In genomic region chr15:42151012-42151615, GRCh38 we compare ENCODE assay signal across 18 cellular contexts. TPM values are rescaled to one million over a fixed set of nuclear protein-coding genes. Genes with fewer than 3 reads are reported as not detected.
DNase-seq lines count a peak whose midpoint lies in the region; FAIRE-seq and TF ChIP-seq lines count a peak whose summit lies in the region.
"Had no signal": no experiment of that assay in that cellular context is flagged by ENCODE, and none has a peak within 500 bp of the region (broad histone marks: within the 10 kb centered on the region; RNA-seq: fewer than 3 reads in every experiment).

No MANE protein-coding gene starts in this region.

- no peak overlapping the region for H3K27ac ChIP-seq in keratinocyte (ENCODE audit: control insufficient read depth, insufficient read depth, low read length)
- H3K27ac ChIP-seq: 22Rv1, KMS-11 had no signal

- H3K4me3 ChIP-seq in Loucy (ENCODE audit: low read length, poor library complexity, severe bottlenecking) (no peak overlapping the region), keratinocyte (ENCODE audit: control insufficient read depth in 2 of 3, extremely low read depth in 1 of 3, insufficient read depth in 2 of 3, low read depth in 1 of 3, low read length in 3 of 3) (no peak overlapping the region)

- H3K9me3 ChIP-seq in Loucy (ENCODE audit: insufficient read depth, low read depth, low read length) (no peaks in the 10 kb centered on the region), keratinocyte (ENCODE audit: control insufficient read depth, low read depth, low read length) (no peaks in the 10 kb centered on the region)

- H3K9me1 ChIP-seq in keratinocyte (ENCODE audit: control insufficient read depth, extremely low read depth, insufficient read depth, low read length), result no peaks in the 10 kb centered on the region

- TF ChIP-seq CTCF in Loucy (conservative IDR thresholded peaks at IDR 0.05; ENCODE audit: low read length) (no peak), keratinocyte (optimal IDR thresholded peaks at IDR 0.05 in 1 of 3, IDR thresholded peaks at IDR 0.05 in 1 of 3, conservative IDR thresholded peaks at IDR 0.05 in 1 of 3; ENCODE audit: extremely low read depth in 1 of 3, insufficient read depth in 2 of 3, low read length in 3 of 3) (no peak)

- H2AFZ ChIP-seq in Loucy (ENCODE audit: low read length) (peak overlapping the region; percentile 51; the same call in 1 of the 2 replicates), keratinocyte (ENCODE audit: control insufficient read depth, low read length) (no peak overlapping the region)

- DNase-seq in DMS79 treated with DMSO at 0.1 percent for 48 hours (lab: John Stamatoyannopoulos, UW) (peak; percentile 38), DMS79 (lab: John Stamatoyannopoulos, UW) (no peak), keratinocyte (ENCODE audit: low read depth, low spot score) (no peak), posterior vena cava (ENCODE audit: low spot score) (peak; percentile 56), NCI-H2081 (lab: John Stamatoyannopoulos, UW) (no peak), NCI-H146 treated with DMSO at 0.1 percent for 48 hours (lab: John Stamatoyannopoulos, UW; ENCODE audit: unreplicated experiment) (no peak), dermis blood vessel endothelial cell (no peak)
- DNase-seq: CD8-positive, alpha-beta T cell; MM.1S; NCI-H2029; NCI-H510A had no signal

- FAIRE-seq in keratinocyte (lab: Jason Lieb, UNC), result no peak
- FAIRE-seq: D721Med, H54, HepG2 had no signal

- H3K79me2 ChIP-seq in Loucy (ENCODE audit: insufficient read depth, low read length), result no peaks in the 10 kb centered on the region
- no peaks in the 10 kb centered on the region for H3K79me2 ChIP-seq in keratinocyte (ENCODE audit: control insufficient read depth, insufficient read depth, low read length)

- H3K4me1 ChIP-seq in Loucy (ENCODE audit: insufficient read depth, low read length, poor library complexity, severe bottlenecking), result peaks cover 4% of the 10 kb centered on the region
- H3K4me1 ChIP-seq in keratinocyte (ENCODE audit: control insufficient read depth, extremely low read depth, insufficient read depth, low read length), result peaks cover 47% of the 10 kb centered on the region

- no peaks in the 10 kb centered on the region for H3F3A ChIP-seq in Loucy (ENCODE audit: low read depth)

- dilution Hi-C loops in keratinocyte (cut with MboI; ENCODE audit: extremely low pct_ligation_motif_present, low sequenced_read_pairs), result no loop called here

- H3K36me3 ChIP-seq in Loucy (ENCODE audit: insufficient read depth, low read length), result no peaks in the 10 kb centered on the region
- no peaks in the 10 kb centered on the region for H3K36me3 ChIP-seq in keratinocyte (ENCODE audit: control insufficient read depth in 2 of 2, extremely low read depth in 1 of 2, insufficient read depth in 2 of 2, low read length in 2 of 2)

- H3K27me3 ChIP-seq in Loucy (ENCODE audit: insufficient read depth, low read length, poor library complexity, severe bottlenecking), result no peaks in the 10 kb centered on the region
- H3K27me3 ChIP-seq in keratinocyte (ENCODE audit: control insufficient read depth, extremely low read depth, insufficient read depth, low read length), result no peaks in the 10 kb centered on the region

- H3K4me2 ChIP-seq in Loucy (ENCODE audit: low read depth, low read length, poor library complexity, severe bottlenecking) (no peak overlapping the region), keratinocyte (ENCODE audit: control insufficient read depth, extremely low read depth, insufficient read depth, low read depth, low read length) (peak overlapping the region; percentile 19)
- H3K4me2 ChIP-seq: KMS-11 had no signal

- intact Hi-C loops in posterior vena cava (cut with DNase I), result no loop called here

- no peak overlapping the region for H3K9ac ChIP-seq in Loucy (ENCODE audit: low read depth, low read length, poor library complexity, severe bottlenecking)
- H3K9ac ChIP-seq in keratinocyte (ENCODE audit: control insufficient read depth, extremely low read depth, insufficient read depth, low read length), result no peak overlapping the region
- H3K9ac ChIP-seq: KMS-11 had no signal

- no peaks in the 10 kb centered on the region for H3K9me2 ChIP-seq in Loucy (replicated peaks; ENCODE audit: low read depth, low read length)

- H4K20me1 ChIP-seq in Loucy (ENCODE audit: insufficient read depth, low read length, poor library complexity, severe bottlenecking), result no peaks in the 10 kb centered on the region
- no peaks in the 10 kb centered on the region for H4K20me1 ChIP-seq in keratinocyte (ENCODE audit: control insufficient read depth, extremely low read depth, insufficient read depth, low read length)

RNA-seq across cellular contexts. Expression of gene PLA2G4F, which starts 5.3 kb away (rescaled TPM):
- 1.1 to 15.5 TPM (median 4.4 TPM) in 3 replicates for polyA plus RNA-seq in keratinocyte
- 24.5 TPM for polyA plus RNA-seq in keratinocyte (2011; ENCODE audit: low read depth)
- polyA plus RNA-seq in keratinocyte (2011; cell fraction: cytosol; rRNA removed), result 1.2 and 1.3 TPM in 2 replicates
- polyA plus RNA-seq in keratinocyte (2011; cell fraction: nucleus; rRNA removed), result 9.9 and 12.0 TPM in 2 replicates
- 1.8 and 38.4 TPM in 2 replicates for polyA plus RNA-seq in keratinocyte (2012; ENCODE audit: low replicate concordance)
- polyA minus RNA-seq in keratinocyte, result 4.6 to 12.8 TPM (median 4.9 TPM) in 3 replicates
- polyA minus RNA-seq in keratinocyte (2011; cell fraction: cytosol; rRNA and poly(A)+ RNA removed), result 9.0 TPM
- 7.7 and 8.2 TPM in 2 replicates for polyA minus RNA-seq in keratinocyte (2011; cell fraction: nucleus; rRNA and poly(A)+ RNA removed)
- not detected for total RNA-seq in posterior vena cava
- total RNA-seq in dermis blood vessel endothelial cell, result not detected in 2 replicates
- total RNA-seq: CD8-positive, alpha-beta T cell; HepG2 had no signal
- polyA plus RNA-seq: BJ had no signal

RNA-seq across cellular contexts. Expression of gene PLA2G4D, which starts 56.8 kb away (rescaled TPM):
- 0.45 to 1.5 TPM (median 0.69 TPM) in 3 replicates for polyA plus RNA-seq in keratinocyte
- polyA plus RNA-seq in keratinocyte (2011; ENCODE audit: low read depth), result 11.3 TPM
- polyA plus RNA-seq in keratinocyte (2011; cell fraction: cytosol; rRNA removed), result 0.23 and 0.32 TPM in 2 replicates
- 2.0 and 2.3 TPM in 2 replicates for polyA plus RNA-seq in keratinocyte (2011; cell fraction: nucleus; rRNA removed)
- polyA plus RNA-seq in keratinocyte (2012; ENCODE audit: low replicate concordance), result 0.37 and 24.3 TPM in 2 replicates
- polyA minus RNA-seq in keratinocyte, result 0.42 to 1.5 TPM (median 0.49 TPM) in 3 replicates
- polyA minus RNA-seq in keratinocyte (2011; cell fraction: cytosol; rRNA and poly(A)+ RNA removed), result 0.58 TPM
- 1.7 and 1.8 TPM in 2 replicates for polyA minus RNA-seq in keratinocyte (2011; cell fraction: nucleus; rRNA and poly(A)+ RNA removed)
- not detected for total RNA-seq in posterior vena cava
- total RNA-seq in dermis blood vessel endothelial cell, result 0.17 TPM in 1 of 2 replicates, not detected in the other
- total RNA-seq: CD8-positive, alpha-beta T cell had no signal
- polyA plus RNA-seq: BJ had no signal

RNA-seq across cellular contexts. Expression of gene VPS39, which starts 57.0 kb away (rescaled TPM):
- polyA plus RNA-seq in keratinocyte, result 29.7 to 32.0 TPM (median 29.9 TPM) in 3 replicates
- polyA plus RNA-seq in keratinocyte (2011; ENCODE audit: low read depth), result 25.6 TPM
- 25.5 and 29.6 TPM in 2 replicates for polyA plus RNA-seq in keratinocyte (2011; cell fraction: cytosol; rRNA removed)
- polyA plus RNA-seq in keratinocyte (2011; cell fraction: nucleus; rRNA removed), result 79.1 and 87.4 TPM in 2 replicates
- 23.8 and 31.5 TPM in 2 replicates for polyA plus RNA-seq in keratinocyte (2012; ENCODE audit: low replicate concordance)
- 36.0 to 53.6 TPM (median 41.6 TPM) in 3 replicates for polyA minus RNA-seq in keratinocyte
- 23.2 TPM for polyA minus RNA-seq in keratinocyte (2011; cell fraction: cytosol; rRNA and poly(A)+ RNA removed)
- polyA minus RNA-seq in keratinocyte (2011; cell fraction: nucleus; rRNA and poly(A)+ RNA removed), result 41.6 and 81.5 TPM in 2 replicates
- total RNA-seq in posterior vena cava (10 to 100 TPM; 48.4 to 58.0 TPM), dermis blood vessel endothelial cell (47.0 and 53.4 TPM in 2 replicates)

Comparison
In these comparisons a context has a peak if more than half of its experiments do, and no peak if none do; other contexts are left out.
1. DNase-seq: peak in DMS79 treated with DMSO at 0.1 percent for 48 hours (single experiment) and posterior vena cava (single experiment); none in DMS79 (single experiment), keratinocyte (single experiment), NCI-H2081 (0 of 2), NCI-H146 treated with DMSO at 0.1 percent for 48 hours (single experiment) and dermis blood vessel endothelial cell (single experiment).